8 cellular contexts compared by ENCODE assay signal in genomic region chr2:201116959-201117734, GRCh38. TPM values are rescaled to one million over a fixed set of nuclear protein-coding genes. Genes with fewer than 3 reads are reported as not detected.
DNase-seq lines count a peak whose midpoint lies in the region; ATAC-seq and TF ChIP-seq lines count a peak whose summit lies in the region.

No MANE protein-coding gene starts in this region.

- CTCF ChIA-PET in activated CD4-positive, alpha-beta T cell treated with anti-CD3 and anti-CD28 coated beads for 36 hours (lab: Charles Lee) = interaction anchor here (0.6 to 4.0 kb wide), 25 partner anchors 8 to 1061 kb away, joined by 3 to 31 read pairs (median 5); partner anchors contain the start of genes CASP10, NIF3L1, ORC2 and STRADB
- CTCF ChIA-PET in activated naive CD4-positive, alpha-beta T cell treated with anti-CD3 and anti-CD28 coated beads for 36 hours (lab: Charles Lee) = interaction anchor here (0.6 to 7.6 kb wide), 12 partner anchors 14 to 189 kb away, joined by 3 to 56 read pairs (median 3); partner anchors contain the start of gene CASP10

- H3K9me3 Mint-ChIP-seq in activated CD4-positive, alpha-beta T cell treated with anti-CD3 and anti-CD28 coated beads for 36 hours (ENCODE audit: low read depth) = no peaks in the 10 kb centered on the region
- no peaks in the 10 kb centered on the region for H3K9me3 Mint-ChIP-seq in HFFc6
- H3K9me3 Mint-ChIP-seq in activated naive CD4-positive, alpha-beta T cell treated with anti-CD3 and anti-CD28 coated beads for 36 hours = no peaks in the 10 kb centered on the region

- TF ChIP-seq CTCF in HFFc6 (IDR thresholded peaks at IDR 0.05) = peak; percentile 69
- no peak for TF ChIP-seq CTCF in omental fat pad (IDR thresholded peaks at IDR 0.05)

- peak overlapping the region; percentile 98 for H3K4me3 Mint-ChIP-seq in activated CD4-positive, alpha-beta T cell treated with anti-CD3 and anti-CD28 coated beads for 36 hours
- peak overlapping the region; percentile 94 for H3K4me3 Mint-ChIP-seq in HFFc6
- H3K4me3 Mint-ChIP-seq in activated naive CD4-positive, alpha-beta T cell treated with anti-CD3 and anti-CD28 coated beads for 36 hours = peak overlapping the region; percentile 96

- ATAC-seq in activated CD4-positive, alpha-beta T cell treated with anti-CD3 and anti-CD28 coated beads for 36 hours = peak; percentile 35
- ATAC-seq in omental fat pad (ENCODE audit: low FRiP score) (peak; percentile 52), GM21529 (IDR thresholded peaks at IDR 0.05; ENCODE audit: unreplicated experiment) (no peak)

- POLR2A ChIA-PET in activated CD4-positive, alpha-beta T cell treated with anti-CD3 and anti-CD28 coated beads for 36 hours (lab: Charles Lee) = interaction anchor here (0.6 to 2.5 kb wide), 9 partner anchors 18 to 404 kb away, joined by 3 to 14 read pairs (median 4); partner anchors contain the start of genes CASP10 and CLK1

- no peaks in the 10 kb centered on the region for H3K27me3 Mint-ChIP-seq in activated CD4-positive, alpha-beta T cell treated with anti-CD3 and anti-CD28 coated beads for 36 hours
- peaks cover 5% of the 10 kb centered on the region for H3K27me3 Mint-ChIP-seq in HFFc6 (ENCODE audit: insufficient read depth)
- no peaks in the 10 kb centered on the region for H3K27me3 Mint-ChIP-seq in activated naive CD4-positive, alpha-beta T cell treated with anti-CD3 and anti-CD28 coated beads for 36 hours (ENCODE audit: low read depth)

- peak overlapping the region; percentile 100 for H3K27ac Mint-ChIP-seq in activated CD4-positive, alpha-beta T cell treated with anti-CD3 and anti-CD28 coated beads for 36 hours
- H3K27ac Mint-ChIP-seq in HFFc6 = peak overlapping the region; percentile 93
- peak overlapping the region; percentile 100 for H3K27ac Mint-ChIP-seq in activated naive CD4-positive, alpha-beta T cell treated with anti-CD3 and anti-CD28 coated beads for 36 hours

- peaks cover 31% of the 10 kb centered on the region for H3K4me1 Mint-ChIP-seq in activated CD4-positive, alpha-beta T cell treated with anti-CD3 and anti-CD28 coated beads for 36 hours
- H3K4me1 Mint-ChIP-seq in HFFc6 (ENCODE audit: low read depth) = peaks cover 61% of the 10 kb centered on the region
- H3K4me1 Mint-ChIP-seq in activated naive CD4-positive, alpha-beta T cell treated with anti-CD3 and anti-CD28 coated beads for 36 hours (ENCODE audit: low read depth) = peaks cover 32% of the 10 kb centered on the region

- intact Hi-C loops in activated CD4-positive, alpha-beta T cell treated with anti-CD3 and anti-CD28 coated beads for 36 hours (cut with DNase I, micrococcal nuclease) = loop anchor here (1.0 to 5.0 kb wide), 9 partner anchors 46 to 404 kb away; partner anchors contain the start of genes HYCC2 (in 2 of the 2), BZW1 (in 1 of the 2), CASP10 (in 1 of the 2) and CLK1 (in 1 of the 2)
- intact Hi-C loops in activated naive CD4-positive, alpha-beta T cell treated with anti-CD3 and anti-CD28 coated beads for 36 hours (cut with micrococcal nuclease) = loop anchor here (1.0 to 5.0 kb wide), 8 partner anchors 12 to 1520 kb away; partner anchors contain the start of genes BZW1, HYCC2, NIF3L1 and PPIL3

- no peak for DNase-seq in activated CD4-positive, alpha-beta T cell treated with anti-CD3 and anti-CD28 coated beads for 36 hours
- DNase-seq in activated CD4-positive, alpha-beta T cell treated with anti-CD3 and anti-CD28 coated beads, Interleukin-2, amount 50 U/mL, for 4 hours = no peak
- DNase-seq in HFFc6 = peak; percentile 81
- DNase-seq in NCI-H510A (lab: John Stamatoyannopoulos, UW) = peak; percentile 9
- DNase-seq in activated naive CD4-positive, alpha-beta T cell treated with anti-CD3 and anti-CD28 coated beads for 36 hours = peak; percentile 56
- peak; percentile 73 for DNase-seq in germinal center (ENCODE audit: low spot score)
- no peak for DNase-seq in omental fat pad (ENCODE audit: low spot score)

- peaks cover 33% of the 10 kb centered on the region for H3K36me3 Mint-ChIP-seq in activated CD4-positive, alpha-beta T cell treated with anti-CD3 and anti-CD28 coated beads for 36 hours (ENCODE audit: low read depth)
- peaks cover 39% of the 10 kb centered on the region for H3K36me3 Mint-ChIP-seq in HFFc6 (ENCODE audit: low read depth)
- peaks cover 30% of the 10 kb centered on the region for H3K36me3 Mint-ChIP-seq in activated naive CD4-positive, alpha-beta T cell treated with anti-CD3 and anti-CD28 coated beads for 36 hours (ENCODE audit: low read depth)

RNA-seq across cellular contexts. Expression of gene CFLAR, which starts 1.2 kb away (rescaled TPM):
- total RNA-seq in activated CD4-positive, alpha-beta T cell treated with anti-CD3 and anti-CD28 coated beads for 36 hours = 100 to 1,000 TPM; 255 to 270 TPM
- total RNA-seq in HFFc6 (2021; fragmentation: NEBNext Ultra II Directional; extraction: Animal tissue kit (Norgen Biotek cat#: 25700)) = 10 to 100 TPM; 56.0 to 65.1 (median 59.1) TPM
- total RNA-seq in activated naive CD4-positive, alpha-beta T cell treated with anti-CD3 and anti-CD28 coated beads for 36 hours = 100 to 1,000 TPM; 214 to 222 TPM
- total RNA-seq in omental fat pad = 100 to 1,000 TPM; 204 to 455 (median 293) TPM

RNA-seq across cellular contexts. Expression of gene NDUFB3, which starts 45.3 kb away (rescaled TPM):
- 100 to 1,000 TPM; 126 to 150 TPM for total RNA-seq in activated CD4-positive, alpha-beta T cell treated with anti-CD3 and anti-CD28 coated beads for 36 hours
- total RNA-seq in HFFc6 (2021; fragmentation: NEBNext Ultra II Directional; extraction: Animal tissue kit (Norgen Biotek cat#: 25700)) = 100 to 1,000 TPM; 132 to 167 (median 151) TPM
- total RNA-seq in activated naive CD4-positive, alpha-beta T cell treated with anti-CD3 and anti-CD28 coated beads for 36 hours = 100 to 1,000 TPM; 159 to 162 TPM
- total RNA-seq in omental fat pad = 10 to 100 TPM; 32.4 to 47.9 (median 45.9) TPM

RNA-seq across cellular contexts. Expression of gene HYCC2, which starts 45.7 kb away (rescaled TPM):
- 10 to 100 TPM; 15.8 to 16.0 TPM for total RNA-seq in activated CD4-positive, alpha-beta T cell treated with anti-CD3 and anti-CD28 coated beads for 36 hours
- 10 to 100 TPM; 12.1 to 17.6 (median 13.5) TPM for total RNA-seq in HFFc6 (2021; fragmentation: NEBNext Ultra II Directional; extraction: Animal tissue kit (Norgen Biotek cat#: 25700))
- 10 to 100 TPM; 19.1 TPM for total RNA-seq in activated naive CD4-positive, alpha-beta T cell treated with anti-CD3 and anti-CD28 coated beads for 36 hours
- total RNA-seq in omental fat pad = 10 to 100 TPM; 17.1 to 36.9 (median 23.1) TPM

Comparison
In these comparisons a context has a peak if more than half of its experiments do, and no peak if none do; other contexts are left out.
1. DNase-seq: peak in HFFc6 (single experiment), NCI-H510A (single experiment), activated naive CD4-positive, alpha-beta T cell treated with anti-CD3 and anti-CD28 coated beads for 36 hours (single experiment) and germinal center (single experiment); none in activated CD4-positive, alpha-beta T cell treated with anti-CD3 and anti-CD28 coated beads for 36 hours (single experiment), activated CD4-positive, alpha-beta T cell treated with anti-CD3 and anti-CD28 coated beads, Interleukin-2, amount 50 U/mL, for 4 hours (0 of 2) and omental fat pad (single experiment).
2. Peak in every context shown above with its lines, with median percentiles within 50 percentile points of each other: H3K27ac Mint-ChIP-seq and H3K4me3 Mint-ChIP-seq.